In genomic region chr1:160400646-160401486, GRCh38 we compare ENCODE assay signal across 8 cellular contexts. TPM values are rescaled to one million over a fixed set of nuclear protein-coding genes. Genes with fewer than 3 reads are reported as not detected.
DNase-seq lines count a peak whose midpoint lies in the region; ATAC-seq, FAIRE-seq and TF ChIP-seq lines count a peak whose summit lies in the region.

No MANE protein-coding gene starts in this region.

- H3K9me3 Mint-ChIP-seq in activated naive CD4-positive, alpha-beta T cell treated with anti-CD3 and anti-CD28 coated beads, Interleukin-2, amount 10 ng/mL, durations not matched to agents 7 days and 5 days: no peaks in the 10 kb centered on the region

- H3K36me3 Mint-ChIP-seq in activated naive CD4-positive, alpha-beta T cell treated with anti-CD3 and anti-CD28 coated beads, Interleukin-2, amount 10 ng/mL, durations not matched to agents 7 days and 5 days: no peaks in the 10 kb centered on the region

- no peaks in the 10 kb centered on the region for H3K36me3 ChIP-seq in ascending aorta
- H3K36me3 ChIP-seq in keratinocyte (ENCODE audit: control insufficient read depth in 2 of 2, extremely low read depth in 1 of 2, insufficient read depth in 2 of 2, low read length in 2 of 2): no peaks in the 10 kb centered on the region
- H3K36me3 ChIP-seq in stomach smooth muscle (ENCODE audit: control insufficient read depth in 2 of 2, insufficient read depth in 2 of 2, low read length in 2 of 2): no peaks in the 10 kb centered on the region

- TF ChIP-seq CTCF in ascending aorta (IDR thresholded peaks at IDR 0.05): no peak
- no peak for TF ChIP-seq CTCF in keratinocyte (optimal IDR thresholded peaks at IDR 0.05 in 1 of 3, IDR thresholded peaks at IDR 0.05 in 1 of 3, conservative IDR thresholded peaks at IDR 0.05 in 1 of 3; ENCODE audit: extremely low read depth in 1 of 3, insufficient read depth in 2 of 3, low read length in 3 of 3)

- no peak overlapping the region for H3K27ac Mint-ChIP-seq in activated naive CD4-positive, alpha-beta T cell treated with anti-CD3 and anti-CD28 coated beads, Interleukin-2, amount 10 ng/mL, durations not matched to agents 7 days and 5 days

- no peak for DNase-seq in activated naive CD4-positive, alpha-beta T cell treated with anti-CD3 and anti-CD28 coated beads, Interleukin-2, amount 10 ng/mL, durations not matched to agents 7 days and 5 days
- DNase-seq in activated naive CD4-positive, alpha-beta T cell (lab: John Stamatoyannopoulos, UW): no peak
- DNase-seq in ascending aorta (ENCODE audit: low spot score in 2 of 2) (no peak), keratinocyte (ENCODE audit: low read depth, low spot score) (no peak), putamen (ENCODE audit: low spot score) (no peak), MV-4-11 (lab: John Stamatoyannopoulos, UW) (no peak)

- H3K4me1 Mint-ChIP-seq in activated naive CD4-positive, alpha-beta T cell treated with anti-CD3 and anti-CD28 coated beads, Interleukin-2, amount 10 ng/mL, durations not matched to agents 7 days and 5 days: peaks cover 2% of the 10 kb centered on the region

- H3K9me3 ChIP-seq in ascending aorta: no peaks in the 10 kb centered on the region
- no peaks in the 10 kb centered on the region for H3K9me3 ChIP-seq in keratinocyte (ENCODE audit: control insufficient read depth, low read depth, low read length)
- no peaks in the 10 kb centered on the region for H3K9me3 ChIP-seq in stomach smooth muscle (ENCODE audit: control insufficient read depth in 2 of 2, low read length in 2 of 2)

- H3K9ac ChIP-seq in keratinocyte (ENCODE audit: control insufficient read depth, extremely low read depth, insufficient read depth, low read length) (peak overlapping the region; percentile 69), stomach smooth muscle (ENCODE audit: low read length in 2 of 2) (peak overlapping the region; percentile 55 to 75)

- no peak for ATAC-seq in GM18520 (IDR thresholded peaks at IDR 0.05; ENCODE audit: unreplicated experiment)

- H3K27ac ChIP-seq in ascending aorta (no peak overlapping the region), keratinocyte (ENCODE audit: control insufficient read depth, insufficient read depth, low read length) (no peak overlapping the region), stomach smooth muscle (ENCODE audit: low read length) (peak overlapping the region; percentile 18)

- peak overlapping the region; percentile 17 for H3K4me3 Mint-ChIP-seq in activated naive CD4-positive, alpha-beta T cell treated with anti-CD3 and anti-CD28 coated beads, Interleukin-2, amount 10 ng/mL, durations not matched to agents 7 days and 5 days

- H4K20me1 ChIP-seq in keratinocyte (ENCODE audit: control insufficient read depth, extremely low read depth, insufficient read depth, low read length): no peaks in the 10 kb centered on the region

- H3K4me3 ChIP-seq in ascending aorta: peak overlapping the region; percentile 52 to 72
- peak overlapping the region; percentile 56 to 91 (median 57) for H3K4me3 ChIP-seq in keratinocyte (ENCODE audit: control insufficient read depth in 2 of 3, extremely low read depth in 1 of 3, insufficient read depth in 2 of 3, low read depth in 1 of 3, low read length in 3 of 3)
- H3K4me3 ChIP-seq in stomach smooth muscle (ENCODE audit: low read length in 2 of 2): peak overlapping the region; percentile 78 to 80

- peaks cover 75% of the 10 kb centered on the region for H3K27me3 Mint-ChIP-seq in activated naive CD4-positive, alpha-beta T cell treated with anti-CD3 and anti-CD28 coated beads, Interleukin-2, amount 10 ng/mL, durations not matched to agents 7 days and 5 days

- dilution Hi-C loops in keratinocyte (cut with MboI; ENCODE audit: extremely low pct_ligation_motif_present, low sequenced_read_pairs): no loop called here

- CTCF ChIA-PET in activated naive CD4-positive, alpha-beta T cell treated with anti-CD3 and anti-CD28 coated beads, Interleukin-2, amount 10 ng/mL, durations not matched to agents 7 days and 5 days (lab: Charles Lee): no interaction called here

- H2AFZ ChIP-seq in keratinocyte (ENCODE audit: control insufficient read depth, low read length): peak overlapping the region; percentile 63

- H3K4me1 ChIP-seq in ascending aorta: peaks cover 5 to 7% of the 10 kb centered on the region in 2 donors
- peaks cover 48% of the 10 kb centered on the region for H3K4me1 ChIP-seq in keratinocyte (ENCODE audit: control insufficient read depth, extremely low read depth, insufficient read depth, low read length)
- peaks cover 19% of the 10 kb centered on the region for H3K4me1 ChIP-seq in stomach smooth muscle (ENCODE audit: control insufficient read depth, insufficient read depth, low read length)

- peak overlapping the region; percentile 83 for H3K4me2 ChIP-seq in keratinocyte (ENCODE audit: control insufficient read depth, extremely low read depth, insufficient read depth, low read depth, low read length)

- peaks cover 3% of the 10 kb centered on the region for H3K79me2 ChIP-seq in keratinocyte (ENCODE audit: control insufficient read depth, insufficient read depth, low read length)

- no peak for FAIRE-seq in keratinocyte (lab: Jason Lieb, UNC)

- peaks cover 2% of the 10 kb centered on the region for H3K9me1 ChIP-seq in keratinocyte (ENCODE audit: control insufficient read depth, extremely low read depth, insufficient read depth, low read length)

- intact Hi-C loops in ascending aorta (cut with DNase I): no loop called here

- H3K27me3 ChIP-seq in ascending aorta: peaks cover 4% of the 10 kb centered on the region
- H3K27me3 ChIP-seq in keratinocyte (ENCODE audit: control insufficient read depth, extremely low read depth, insufficient read depth, low read length): no peaks in the 10 kb centered on the region
- H3K27me3 ChIP-seq in stomach smooth muscle (ENCODE audit: control insufficient read depth in 1 of 2, insufficient read depth in 2 of 2, low read length in 2 of 2): no peaks in the 10 kb centered on the region

RNA-seq across cellular contexts. Expression of gene VANGL2, which starts 0.5 kb away (rescaled TPM):
- total RNA-seq in ascending aorta: 0.96 TPM
- 10.9 to 17.6 TPM (median 11.4 TPM) in 3 replicates for polyA plus RNA-seq in keratinocyte
- 2.7 TPM for polyA plus RNA-seq in keratinocyte (2011; ENCODE audit: low read depth)
- polyA plus RNA-seq in keratinocyte (2011; cell fraction: cytosol; rRNA removed): 8.4 and 8.7 TPM in 2 replicates
- 32.2 and 38.0 TPM in 2 replicates for polyA plus RNA-seq in keratinocyte (2011; cell fraction: nucleus; rRNA removed)
- polyA plus RNA-seq in keratinocyte (2012; ENCODE audit: low replicate concordance): 6.7 and 11.3 TPM in 2 replicates
- 11.8 to 19.0 TPM (median 16.6 TPM) in 3 replicates for polyA minus RNA-seq in keratinocyte
- 7.1 TPM for polyA minus RNA-seq in keratinocyte (2011; cell fraction: cytosol; rRNA and poly(A)+ RNA removed)
- polyA minus RNA-seq in keratinocyte (2011; cell fraction: nucleus; rRNA and poly(A)+ RNA removed): 9.5 and 14.1 TPM in 2 replicates

RNA-seq across cellular contexts. Expression of gene NHLH1, which starts 34.0 kb away (rescaled TPM):
- total RNA-seq in ascending aorta: not detected
- 0.10 to 0.17 TPM (median 0.13 TPM) in 3 replicates for polyA plus RNA-seq in keratinocyte
- polyA plus RNA-seq in keratinocyte (2011; ENCODE audit: low read depth): not detected
- 0.03 and 0.11 TPM in 2 replicates for polyA plus RNA-seq in keratinocyte (2011; cell fraction: cytosol; rRNA removed)
- 0.53 and 0.62 TPM in 2 replicates for polyA plus RNA-seq in keratinocyte (2011; cell fraction: nucleus; rRNA removed)
- polyA plus RNA-seq in keratinocyte (2012; ENCODE audit: low replicate concordance): 0.03 and 0.27 TPM in 2 replicates
- 0.07 to 0.22 TPM (median 0.16 TPM) in 3 replicates for polyA minus RNA-seq in keratinocyte
- polyA minus RNA-seq in keratinocyte (2011; cell fraction: cytosol; rRNA and poly(A)+ RNA removed): not detected
- 0.23 TPM in 1 of 2 replicates, not detected in the other for polyA minus RNA-seq in keratinocyte (2011; cell fraction: nucleus; rRNA and poly(A)+ RNA removed)

RNA-seq across cellular contexts. Expression of gene NCSTN, which starts 57.7 kb away (rescaled TPM):
- 141 TPM for total RNA-seq in ascending aorta
- polyA plus RNA-seq in keratinocyte: 111 to 150 TPM (median 112 TPM) in 3 replicates
- polyA plus RNA-seq in keratinocyte (2011; ENCODE audit: low read depth): 30.8 TPM
- 51.6 and 73.4 TPM in 2 replicates for polyA plus RNA-seq in keratinocyte (2011; cell fraction: cytosol; rRNA removed)
- 328 and 342 TPM in 2 replicates for polyA plus RNA-seq in keratinocyte (2011; cell fraction: nucleus; rRNA removed)
- 60.6 and 67.8 TPM in 2 replicates for polyA plus RNA-seq in keratinocyte (2012; ENCODE audit: low replicate concordance)
- polyA minus RNA-seq in keratinocyte: 96.7 to 178 TPM (median 112 TPM) in 3 replicates
- polyA minus RNA-seq in keratinocyte (2011; cell fraction: cytosol; rRNA and poly(A)+ RNA removed): 75.2 TPM
- polyA minus RNA-seq in keratinocyte (2011; cell fraction: nucleus; rRNA and poly(A)+ RNA removed): 197 and 243 TPM in 2 replicates

RNA-seq across cellular contexts. Expression of gene COPA, which starts 57.8 kb away (rescaled TPM):
- total RNA-seq in ascending aorta: 56.3 TPM
- polyA plus RNA-seq in keratinocyte: 157 to 169 TPM (median 164 TPM) in 3 replicates
- 55.1 TPM for polyA plus RNA-seq in keratinocyte (2011; ENCODE audit: low read depth)
- polyA plus RNA-seq in keratinocyte (2011; cell fraction: cytosol; rRNA removed): 100 and 148 TPM in 2 replicates
- polyA plus RNA-seq in keratinocyte (2011; cell fraction: nucleus; rRNA removed): 181 and 183 TPM in 2 replicates
- polyA plus RNA-seq in keratinocyte (2012; ENCODE audit: low replicate concordance): 42.3 and 104 TPM in 2 replicates
- 247 to 324 TPM (median 257 TPM) in 3 replicates for polyA minus RNA-seq in keratinocyte
- 184 TPM for polyA minus RNA-seq in keratinocyte (2011; cell fraction: cytosol; rRNA and poly(A)+ RNA removed)
- polyA minus RNA-seq in keratinocyte (2011; cell fraction: nucleus; rRNA and poly(A)+ RNA removed): 159 and 293 TPM in 2 replicates
